14 cellular contexts compared by ENCODE assay signal in genomic region chr11:117055449-117055848, GRCh38. TPM values are rescaled to one million over a fixed set of nuclear protein-coding genes. Genes with fewer than 3 reads are reported as not detected.
A peak's percentile ranks its signal among the peaks of the same experiment; 100 is the strongest.
DNase-seq lines count a peak whose midpoint lies in the region; ATAC-seq, FAIRE-seq and TF ChIP-seq lines count a peak whose summit lies in the region.
"Had no signal": no experiment of that assay in that cellular context is flagged by ENCODE, and none has a peak within 500 bp of the region (broad histone marks: within the 10 kb centered on the region; RNA-seq: fewer than 3 reads in every experiment).

No MANE protein-coding gene starts in this region.

- WGBS in GM12878 (ENCODE audit: insufficient coverage, insufficient replicate concordance, low lambda C conversion rate, missing lambda C conversion rate) = 87% methylated on average over 6 of the region's 6 CpGs

- TF ChIP-seq CTCF in HEK293 (tag by site-specific recombination; IDR thresholded peaks at IDR 0.05) (no peak), GM12878 (IDR thresholded peaks at IDR 0.05 in 2 of 3, conservative IDR thresholded peaks at IDR 0.05 in 1 of 3; ENCODE audit: control insufficient read depth in 2 of 3, extremely low read depth in 1 of 3, insufficient read depth in 1 of 3, low read depth in 3 of 3, low read length in 3 of 3) (no peak)

- RAD21 ChIA-PET in GM12878 (lab: Charles Lee; ENCODE audit: unreplicated experiment) = no interaction called here

- no peak overlapping the region for H3K9ac ChIP-seq in GM12878 (ENCODE audit: control insufficient read depth, insufficient read depth, low read length)
- H3K9ac ChIP-seq in Karpas-422 (ENCODE audit: low read length) = no peak overlapping the region
- H3K9ac ChIP-seq: GM23248 had no signal

- H3K4me2 ChIP-seq in GM12878 (ENCODE audit: control insufficient read depth, insufficient read depth) = no peak overlapping the region
- H3K4me2 ChIP-seq in Karpas-422 (ENCODE audit: low read depth, low read length, poor library complexity, severe bottlenecking) = no peak overlapping the region

- H3K27me3 ChIP-seq in GM12878 (replicated peaks in 1 of 2; ENCODE audit: control insufficient read depth in 2 of 2, insufficient read depth in 2 of 2, low read length in 1 of 2) (no peaks in the 10 kb centered on the region), layer of hippocampus (ENCODE audit: control insufficient read depth, insufficient read depth, low read length) (no peaks in the 10 kb centered on the region), Karpas-422 (ENCODE audit: low read length) (no peaks in the 10 kb centered on the region)

- in situ Hi-C loops in GM12878 (cut with MboI) = no loop called here

- BruUV-seq in GM12878 (replicated peaks; lab: Mats Ljungman, UMichigan) = no TSS peak

- CTCF ChIA-PET in HEK293 (lab: Yijun Ruan, JAX) = interaction anchor here (0.6 to 1.2 kb wide), 3 partner anchors 29 to 84 kb away, joined by 3 to 5 read pairs (median 3); no protein-coding TSS in a partner anchor
- CTCF ChIA-PET in GM12878 (lab: Yijun Ruan, JAX) = interaction anchor here (2.2 kb wide), 1 partner anchor 22 kb away, joined by 7 read pairs; no protein-coding TSS in a partner anchor

- peak; percentile 57 for FAIRE-seq in GM12878 (lab: Jason Lieb, UNC)
- FAIRE-seq: GM18507, H54 had no signal

- H3K79me2 ChIP-seq in GM12878 (ENCODE audit: control insufficient read depth, insufficient read depth, low read length) = peaks cover 16% of the 10 kb centered on the region
- H3K79me2 ChIP-seq in Karpas-422 (ENCODE audit: low read length) = no peaks in the 10 kb centered on the region

- H3K4me3 ChIP-seq in HEK293 (ENCODE audit: low read depth, low read length) (no peak overlapping the region), GM12878 (no peak overlapping the region), Karpas-422 (ENCODE audit: low read length) (no peak overlapping the region)
- H3K4me3 ChIP-seq: GM23248 had no signal

- H3K36me3 ChIP-seq in HEK293 (ENCODE audit: control insufficient read depth in 2 of 2, insufficient read depth in 1 of 2, low read length in 2 of 2) = no peaks in the 10 kb centered on the region; a peak in 1 of 3 replicates
- 0 out of 4 replicates have a peak, but pooled peaks cover 0 to 2% of the 10 kb centered on the region in 2 experiments for H3K36me3 ChIP-seq in GM12878 (ENCODE audit: control insufficient read depth in 2 of 2, insufficient read depth in 2 of 2, low read length in 1 of 2)
- H3K36me3 ChIP-seq in Karpas-422 (ENCODE audit: insufficient read depth, low read length) = no peaks in the 10 kb centered on the region

- TF ChIP-seq RAD21 in GM12878 (IDR thresholded peaks at IDR 0.05; ENCODE audit: insufficient read depth, low read depth, low read length) = no peak

- H2AFZ ChIP-seq in GM12878 (ENCODE audit: control insufficient read depth, low read depth, low read length) (no peak overlapping the region), Karpas-422 (ENCODE audit: low read length) (no peak overlapping the region)
- H2AFZ ChIP-seq: GM23248 had no signal

- H3K4me1 ChIP-seq in HEK293 (ENCODE audit: control insufficient read depth, insufficient read depth, low read length) (no peaks in the 10 kb centered on the region), GM12878 (ENCODE audit: control insufficient read depth, insufficient read depth, low read length) (peaks cover 12% of the 10 kb centered on the region), Karpas-422 (ENCODE audit: low read length) (no peaks in the 10 kb centered on the region)

- SMC1A ChIA-PET in GM12878 (lab: Charles Lee; ENCODE audit: uncharacterized antibody, unreplicated experiment) = interaction anchor here (1.1 to 1.6 kb wide), 2 partner anchors 15 to 21 kb away, joined by 3 to 6 read pairs; no protein-coding TSS in a partner anchor

- H4K20me1 ChIP-seq in GM12878 (ENCODE audit: control insufficient read depth, insufficient read depth) = no peaks in the 10 kb centered on the region; the same call in 1 of the 2 replicates
- 0 out of 2 replicates have a peak, but pooled peaks cover 3% of the 10 kb centered on the region for H4K20me1 ChIP-seq in Karpas-422 (ENCODE audit: insufficient read depth, low read depth, low read length)

- TF ChIP-seq EP300 in GM12878 (IDR thresholded peaks at IDR 0.05; ENCODE audit: borderline replicate concordance in 1 of 2, control insufficient read depth in 1 of 2, low read depth in 2 of 2, low read length in 2 of 2) = no peak

- H3K27ac ChIP-seq in HEK293 (ENCODE audit: extremely low read depth, low read depth, low read length) (no peak overlapping the region), GM12878 (ENCODE audit: control insufficient read depth, insufficient read depth) (no peak overlapping the region), layer of hippocampus (ENCODE audit: low read depth, low read length) (peak overlapping the region; percentile 53), substantia nigra (ENCODE audit: low read depth, low read length, poor library complexity, severe bottlenecking) (peak overlapping the region; percentile 82), Karpas-422 (ENCODE audit: low read length) (no peak overlapping the region)
- H3K27ac ChIP-seq: 22Rv1, GM23248 had no signal

- intact Hi-C loops in GM12878 (cut with micrococcal nuclease; ENCODE audit: unreplicated experiment) = no loop called here

- no peaks in the 10 kb centered on the region for H3K9me2 ChIP-seq in Karpas-422 (replicated peaks; ENCODE audit: insufficient read depth, low read length)

- no peak for TF ChIP-seq POLR2A in GM12878 (IDR thresholded peaks at IDR 0.05; ENCODE audit: low read depth, low read length)

- H3K9me3 ChIP-seq in HEK293 (ENCODE audit: control insufficient read depth, insufficient read depth, low read depth, low read length) (no peaks in the 10 kb centered on the region), GM12878 (replicated peaks; ENCODE audit: control insufficient read depth, insufficient read depth, low read length) (no peaks in the 10 kb centered on the region), Karpas-422 (ENCODE audit: low read length) (no peaks in the 10 kb centered on the region)
- H3K9me3 ChIP-seq: Caco-2 had no signal

- POLR2A ChIA-PET in HEK293 (lab: Yijun Ruan, JAX) (no interaction called here), GM12878 (lab: Charles Lee) (interaction anchor here (0.7 kb wide), 1 partner anchor 14 kb away, joined by 5 read pairs; no protein-coding TSS in a partner anchor)

- DNase-seq in GM12878 (ENCODE audit: low read depth, low spot score) (no peak), substantia nigra (lab: John Stamatoyannopoulos, UW) (no peak), Karpas-422 (no peak)
- no peak for DNase-seq in stimulated activated CD4-positive, alpha-beta T cell treated with anti-CD3 and anti-CD28 coated beads, Interleukin-12 subunit alpha, Interleukin-12 subunit beta, amount 100 ng/mL, for 4 hours
- DNase-seq in activated CD4-positive, alpha-beta T cell treated with anti-CD3 and anti-CD28 coated beads, Interleukin-2, amount 50 U/mL, for 4 hours = no peak
- DNase-seq: Caco-2; CD8-positive, alpha-beta T cell; GM23248 had no signal

- ATAC-seq in GM12878 = no peak
- ATAC-seq: CD8-positive, alpha-beta T cell; HCT116 had no signal

TF ChIP-seq in HEK293, 187 proteins besides CTCF, POLR2A, EP300 and RAD21 (continues in another document):
- TF ChIP-seq ZNF600 (tag by site-specific recombination; IDR thresholded peaks at IDR 0.05) = no peak
- 0 out of 2 replicates have a peak, but pooled peaks have one; percentile 33 for TF ChIP-seq SCRT1 (tag by site-specific recombination; IDR thresholded peaks at IDR 0.05; ENCODE audit: borderline replicate concordance)
- TF ChIP-seq SETDB1 (IDR thresholded peaks at IDR 0.05; ENCODE audit: insufficient read length, low read length) = no peak

TF ChIP-seq in GM12878, 131 proteins besides CTCF, POLR2A, EP300 and RAD21 (continues in another document):
- TF ChIP-seq IRF3 (IDR thresholded peaks at IDR 0.05) = no peak
- TF ChIP-seq USF1 (IDR thresholded peaks at IDR 0.05; ENCODE audit: borderline replicate concordance, extremely low read length, insufficient read depth, low read depth, low read length) = no peak
- TF ChIP-seq NFYA (IDR thresholded peaks at IDR 0.05; ENCODE audit: borderline replicate concordance, low read depth, low read length) = no peak
- no peak for TF ChIP-seq KDM1A (IDR thresholded peaks at IDR 0.05; ENCODE audit: borderline replicate concordance)

RNA-seq across cellular contexts. Expression of gene SIK3, which starts 42.8 kb away (rescaled TPM):
- total RNA-seq in GM12878 (2013; cell fraction: nucleolus; rRNA removed) = 171 and 172 TPM in 2 replicates
- total RNA-seq in GM12878 (2014; rRNA removed) = 13.2 and 15.6 TPM in 2 replicates
- 10.7 and 12.1 TPM in 2 replicates for total RNA-seq in GM12878 (2014; rRNA removed; fragmentation: Illumina TruSeq; extraction: Trizol)
- 24.5 and 31.9 TPM in 2 replicates for total RNA-seq in GM12878 (2021)
- polyA plus RNA-seq in GM12878 (2011; ENCODE audit: low read depth) = 10.1 TPM
- 10.4 and 11.4 TPM in 2 replicates for polyA plus RNA-seq in GM12878 (2011; rRNA removed)
- 12.4 and 14.7 TPM in 2 replicates for polyA plus RNA-seq in GM12878 (2011; cell fraction: cytosol; rRNA removed)
- polyA plus RNA-seq in GM12878 (2011; cell fraction: nucleus; rRNA removed) = 43.4 and 58.1 TPM in 2 replicates
- polyA plus RNA-seq in GM12878 (2012) = 12.7 and 13.7 TPM in 2 replicates
- 14.5 and 16.9 TPM in 2 replicates for polyA plus RNA-seq in GM12878 (2014; fragmentation: Illumina TruSeq; extraction: Trizol)
- 1 to 10 TPM; 2.5 to 2.6 TPM for polyA plus RNA-seq in GM12878 (2014; fragmentation: Nextera tagmentation; extraction: Ambion mirVana)
- polyA plus RNA-seq in GM12878 (2014; rRNA removed) = 14.8 and 15.4 TPM in 2 replicates
- polyA plus RNA-seq in GM12878 (2016; fragmentation: Nextera tagmentation; extraction: Ambion mirVana) = 10 to 100 TPM in 1 of 2 experiments, 1 to 10 TPM in 1; 2.5 to 10.8 TPM
- 34.7 and 37.3 TPM in 2 replicates for polyA minus RNA-seq in GM12878 (2011; rRNA and poly(A)+ RNA removed)
- 14.4 and 16.5 TPM in 2 replicates for polyA minus RNA-seq in GM12878 (2011; cell fraction: cytosol; rRNA and poly(A)+ RNA removed)
- 44.2 and 64.9 TPM in 2 replicates for polyA minus RNA-seq in GM12878 (2011; cell fraction: nucleus; rRNA and poly(A)+ RNA removed)
- 4.1 TPM in 2 replicates for total RNA-seq in Karpas-422 (2014; rRNA removed; shearing (Covaris generic); ENCODE audit: low replicate concordance)

Comparison
In these comparisons a context has a peak if more than half of its experiments do, and no peak if none do; other contexts are left out.
1. H3K27ac ChIP-seq: peak in layer of hippocampus (single experiment) and substantia nigra (single experiment); none in HEK293 (single experiment), GM12878 (single experiment) and Karpas-422 (single experiment).